30 cellular contexts compared by ENCODE assay signal in genomic region chr20:6614836-6615235, GRCh38.
"Had no signal": no experiment of that assay in that cellular context is flagged by ENCODE, and none has a peak within 500 bp of the region (broad histone marks: within the 10 kb centered on the region; RNA-seq: fewer than 3 reads in every experiment).

No MANE protein-coding gene starts in this region.

- H3K36me3 ChIP-seq: ascending aorta, gastroesophageal sphincter, pancreas, prostate gland, thyroid gland, upper lobe of left lung, vagina had no signal

- H3K9me3 ChIP-seq: ascending aorta, gastroesophageal sphincter, pancreas, prostate gland, thyroid gland, upper lobe of left lung, vagina had no signal

- H3K4me1 ChIP-seq: ascending aorta, gastroesophageal sphincter, prostate gland, thyroid gland, upper lobe of left lung, vagina had no signal

- H3K27me3 ChIP-seq: ascending aorta, gastroesophageal sphincter, pancreas, thyroid gland, upper lobe of left lung, vagina had no signal

- H3K4me3 ChIP-seq: ascending aorta, coronary artery, dorsolateral prefrontal cortex, gastroesophageal sphincter, pancreas, prostate gland, thyroid gland, upper lobe of left lung, vagina had no signal

- ATAC-seq: gastroesophageal sphincter; left colon; naive thymus-derived CD4-positive, alpha-beta T cell; pancreas; sciatic nerve; stimulated activated memory B cell treated with anti-CD40 and anti-IgM and Interleukin-4, amounts not matched to agents 10 μg/mL and 1 μg/mL and 100 μg/mL, for 72 hours; stimulated activated naive CD8-positive, alpha-beta T cell treated with anti-CD3 and anti-CD28 coated beads, Interleukin-15, amount 100 ng/mL, for 72 hours had no signal

- DNase-seq: activated CD4-positive, alpha-beta memory T cell treated with anti-CD3 and anti-CD28 coated beads for 36 hours; activated CD4-positive, alpha-beta T cell treated with anti-CD3 and anti-CD28 coated beads, Interleukin-2, amount 10 ng/mL, durations not matched to agents 24 days and 14 days; activated CD4-positive, CD25-positive, alpha-beta regulatory T cell treated with anti-CD3 and anti-CD28 coated beads, Interleukin-2, amount 50 U/mL, for 72 hours; activated CD8-positive, alpha-beta memory T cell treated with anti-CD3 and anti-CD28 coated beads, Interleukin-2, amount 50 U/mL, for 4 hours; activated gamma-delta T cell; activated naive CD4-positive, alpha-beta T cell treated with anti-CD3 and anti-CD28 coated beads, Interleukin-2, amount 10 ng/mL, durations not matched to agents 7 days and 5 days; activated naive CD8-positive, alpha-beta T cell treated with anti-CD3 and anti-CD28 coated beads, Interleukin-2, amount 10 ng/mL, durations not matched to agents 7 days and 5 days; activated T-cell treated with anti-CD3 and anti-CD28 coated beads, Interleukin-2, amount 50 U/mL, for 1 hour; dorsolateral prefrontal cortex; effector memory CD4-positive, alpha-beta T cell; head of caudate nucleus; hippocampal formation; kidney; left colon; naive thymus-derived CD4-positive, alpha-beta T cell; pancreas; retina; small intestine; stimulated activated CD4-positive, alpha-beta T cell treated with anti-CD3 and anti-CD28 coated beads, Interleukin-4, amount 100 ng/mL, for 24 hours; stimulated activated naive CD8-positive, alpha-beta T cell treated with anti-CD3 and anti-CD28 coated beads, Interleukin-15, amount 100 ng/mL, for 72 hours; substantia nigra; thyroid gland; upper lobe of left lung had no signal

- H3K27ac ChIP-seq: ascending aorta, coronary artery, dorsolateral prefrontal cortex, gastroesophageal sphincter, pancreas, prostate gland, thyroid gland, upper lobe of left lung, vagina had no signal
